16 cellular contexts compared by ENCODE assay signal in genomic region chr15:50798684-50799083, GRCh38. TPM values are rescaled to one million over a fixed set of nuclear protein-coding genes. Genes with fewer than 3 reads are reported as not detected.
DNase-seq lines count a peak whose midpoint lies in the region; ATAC-seq, FAIRE-seq and TF ChIP-seq lines count a peak whose summit lies in the region.
"Had no signal": no experiment of that assay in that cellular context is flagged by ENCODE, and none has a peak within 500 bp of the region (broad histone marks: within the 10 kb centered on the region; RNA-seq: fewer than 3 reads in every experiment).

No MANE protein-coding gene starts in this region.

- WGBS in GM12878 (ENCODE audit: insufficient coverage, insufficient replicate concordance, low lambda C conversion rate, missing lambda C conversion rate) = 64% methylated on average over 3 of the region's 3 CpGs

- H3K4me1 ChIP-seq in GM12878 (ENCODE audit: control insufficient read depth, insufficient read depth, low read length) = peaks cover 20% of the 10 kb centered on the region
- H3K4me1 ChIP-seq: BLaER1, left ventricle myocardium inferior had no signal

- in situ Hi-C loops in GM12878 (cut with MboI) = no loop called here

- H3K4me3 ChIP-seq in MG63 (no peak overlapping the region), GM12878 (no peak overlapping the region)
- H3K4me3 ChIP-seq: BLaER1, coronary artery, left ventricle myocardium inferior had no signal

- no peak for TF ChIP-seq POLR2A in GM12878 (IDR thresholded peaks at IDR 0.05; ENCODE audit: low read depth, low read length)

- TF ChIP-seq CTCF in GM12878 (IDR thresholded peaks at IDR 0.05 in 2 of 3, conservative IDR thresholded peaks at IDR 0.05 in 1 of 3; ENCODE audit: control insufficient read depth in 2 of 3, extremely low read depth in 1 of 3, insufficient read depth in 1 of 3, low read depth in 3 of 3, low read length in 3 of 3) (no peak), mesothelial cell of epicardium (IDR thresholded peaks at IDR 0.05; ENCODE audit: unreplicated experiment) (no peak)

- no peak for TF ChIP-seq EP300 in GM12878 (IDR thresholded peaks at IDR 0.05; ENCODE audit: borderline replicate concordance in 1 of 2, control insufficient read depth in 1 of 2, low read depth in 2 of 2, low read length in 2 of 2)

- CTCF ChIA-PET in GM12878 (lab: Yijun Ruan, JAX) = no interaction called here

- no peak overlapping the region; the same call in 1 of the 2 replicates for H3K4me2 ChIP-seq in GM12878 (ENCODE audit: control insufficient read depth, insufficient read depth)
- H3K4me2 ChIP-seq: BLaER1 had no signal

- no peak for TF ChIP-seq RAD21 in GM12878 (IDR thresholded peaks at IDR 0.05; ENCODE audit: insufficient read depth, low read depth, low read length)

- no peak overlapping the region for H3K27ac ChIP-seq in GM12878 (ENCODE audit: control insufficient read depth, insufficient read depth)
- H3K27ac ChIP-seq: BLaER1, coronary artery, left ventricle myocardium inferior, neutrophil had no signal

- H2AFZ ChIP-seq in GM12878 (ENCODE audit: control insufficient read depth, low read depth, low read length) = peak overlapping the region; percentile 45

- H3K9ac ChIP-seq in GM12878 (ENCODE audit: control insufficient read depth, insufficient read depth, low read length) = no peak overlapping the region
- H3K9ac ChIP-seq: BLaER1 had no signal

- no peak overlapping the region for H3K4me3 Mint-ChIP-seq in mesothelial cell of epicardium
- H3K4me3 Mint-ChIP-seq: stimulated activated effector memory CD8-positive, alpha-beta T cell treated with anti-CD3 and anti-CD28 coated beads, Interleukin-12 subunit alpha, Interleukin-12 subunit beta, amount 100 ng/mL, for 72 hours; T-helper 17 cell had no signal

- H3K27me3 ChIP-seq in MG63 (no peaks in the 10 kb centered on the region), GM12878 (replicated peaks in 1 of 2; ENCODE audit: control insufficient read depth in 2 of 2, insufficient read depth in 2 of 2, low read length in 1 of 2) (no peaks in the 10 kb centered on the region)
- H3K27me3 ChIP-seq: BLaER1, neutrophil had no signal

- SMC1A ChIA-PET in GM12878 (lab: Charles Lee; ENCODE audit: uncharacterized antibody, unreplicated experiment) = interaction anchor here (0.9 to 2.5 kb wide), 2 partner anchors 16 to 35 kb away, joined by 3 to 6 read pairs; no protein-coding TSS in a partner anchor

- no peaks in the 10 kb centered on the region for H3K36me3 Mint-ChIP-seq in mesothelial cell of epicardium
- H3K36me3 Mint-ChIP-seq: activated naive CD4-positive, alpha-beta T cell treated with anti-CD3 and anti-CD28 coated beads, Interleukin-2, amount 50 U/mL, for 72 hours; stimulated activated effector memory CD8-positive, alpha-beta T cell treated with anti-CD3 and anti-CD28 coated beads, Interleukin-12 subunit alpha, Interleukin-12 subunit beta, amount 100 ng/mL, for 72 hours had no signal

- intact Hi-C loops in GM12878 (cut with micrococcal nuclease; ENCODE audit: unreplicated experiment) (no loop called here), head of caudate nucleus (cut with DNase I) (no loop called here)

- ATAC-seq in GM12878 = no peak
- no peak for ATAC-seq in HG02870 (IDR thresholded peaks at IDR 0.05; ENCODE audit: unreplicated experiment)
- ATAC-seq: activated naive CD4-positive, alpha-beta T cell treated with anti-CD3 and anti-CD28 coated beads, Interleukin-2, amount 50 U/mL, for 72 hours; stimulated activated effector memory CD8-positive, alpha-beta T cell treated with anti-CD3 and anti-CD28 coated beads, Interleukin-12 subunit alpha, Interleukin-12 subunit beta, amount 100 ng/mL, for 72 hours; T-helper 17 cell had no signal

- H3K36me3 ChIP-seq in MG63 (no peaks in the 10 kb centered on the region), GM12878 (ENCODE audit: control insufficient read depth in 2 of 2, insufficient read depth in 2 of 2, low read length in 1 of 2) (no peaks in the 10 kb centered on the region)
- H3K36me3 ChIP-seq: BLaER1, left ventricle myocardium inferior, neutrophil had no signal

- H3K9me3 Mint-ChIP-seq in mesothelial cell of epicardium = no peaks in the 10 kb centered on the region
- H3K9me3 Mint-ChIP-seq: activated naive CD4-positive, alpha-beta T cell treated with anti-CD3 and anti-CD28 coated beads, Interleukin-2, amount 50 U/mL, for 72 hours; stimulated activated effector memory CD8-positive, alpha-beta T cell treated with anti-CD3 and anti-CD28 coated beads, Interleukin-12 subunit alpha, Interleukin-12 subunit beta, amount 100 ng/mL, for 72 hours had no signal

- no peaks in the 10 kb centered on the region for H4K20me1 ChIP-seq in GM12878 (ENCODE audit: control insufficient read depth, insufficient read depth)
- H4K20me1 ChIP-seq: BLaER1 had no signal

- no peaks in the 10 kb centered on the region for H3K79me2 ChIP-seq in GM12878 (ENCODE audit: control insufficient read depth, insufficient read depth, low read length)

- DNase-seq in DMS 273 (lab: John Stamatoyannopoulos, UW; ENCODE audit: unreplicated experiment) (peak; percentile 7), MG63 (peak; percentile 17), GM12878 (ENCODE audit: low read depth, low spot score) (no peak), mesothelial cell of epicardium (ENCODE audit: low spot score in 2 of 2, unreplicated experiment in 2 of 2) (no peak), NAMALWA (ENCODE audit: low spot score) (no peak), NCI-H2227 (lab: John Stamatoyannopoulos, UW; ENCODE audit: unreplicated experiment) (no peak), head of caudate nucleus (no peak)
- DNase-seq: left ventricle myocardium inferior, NCI-H2029, T-helper 17 cell had no signal

- peak overlapping the region; percentile 85 for H3K27ac Mint-ChIP-seq in mesothelial cell of epicardium
- H3K27ac Mint-ChIP-seq: activated naive CD4-positive, alpha-beta T cell treated with anti-CD3 and anti-CD28 coated beads, Interleukin-2, amount 50 U/mL, for 72 hours; stimulated activated effector memory CD8-positive, alpha-beta T cell treated with anti-CD3 and anti-CD28 coated beads, Interleukin-12 subunit alpha, Interleukin-12 subunit beta, amount 100 ng/mL, for 72 hours; T-helper 17 cell had no signal

- no peak for FAIRE-seq in GM12878 (lab: Jason Lieb, UNC)

- H3K4me1 Mint-ChIP-seq in mesothelial cell of epicardium = peaks cover 37% of the 10 kb centered on the region
- H3K4me1 Mint-ChIP-seq: stimulated activated effector memory CD8-positive, alpha-beta T cell treated with anti-CD3 and anti-CD28 coated beads, Interleukin-12 subunit alpha, Interleukin-12 subunit beta, amount 100 ng/mL, for 72 hours; T-helper 17 cell had no signal

- RAD21 ChIA-PET in GM12878 (lab: Charles Lee; ENCODE audit: unreplicated experiment) = no interaction called here

- POLR2A ChIA-PET in GM12878 (lab: Charles Lee) = interaction anchor here (0.9 kb wide), 1 partner anchor 193 kb away, joined by 3 read pairs; no protein-coding TSS in a partner anchor

- BruUV-seq in GM12878 (replicated peaks; lab: Mats Ljungman, UMichigan) = no TSS peak

- H3K27me3 Mint-ChIP-seq in mesothelial cell of epicardium (ENCODE audit: low read depth) = no peaks in the 10 kb centered on the region
- H3K27me3 Mint-ChIP-seq: T-helper 17 cell had no signal

- no peaks in the 10 kb centered on the region for H3K9me3 ChIP-seq in MG63
- no peaks in the 10 kb centered on the region for H3K9me3 ChIP-seq in GM12878 (replicated peaks; ENCODE audit: control insufficient read depth, insufficient read depth, low read length)
- H3K9me3 ChIP-seq: BLaER1, left ventricle myocardium inferior, neutrophil had no signal

TF ChIP-seq in GM12878, 131 proteins besides CTCF, POLR2A, EP300 and RAD21:
- TF ChIP-seq JUND (IDR thresholded peaks at IDR 0.05; ENCODE audit: low read depth, low read length) (no peak), TCF3 (IDR thresholded peaks at IDR 0.05; ENCODE audit: borderline replicate concordance, insufficient read depth, low read depth, low read length) (0 out of 2 replicates have a peak, but pooled peaks have one; percentile 32)

RNA-seq across cellular contexts. Expression of gene SPPL2A, which starts 33.2 kb away (rescaled TPM):
- total RNA-seq in MG63 (2014; rRNA removed; shearing (Covaris generic); ENCODE audit: low replicate concordance) = 95.5 and 150 TPM in 2 replicates
- 137 and 148 TPM in 2 replicates for total RNA-seq in GM12878 (2013; cell fraction: nucleolus; rRNA removed)
- 39.4 and 48.7 TPM in 2 replicates for total RNA-seq in GM12878 (2014; rRNA removed)
- 36.5 and 41.8 TPM in 2 replicates for total RNA-seq in GM12878 (2014; rRNA removed; fragmentation: Illumina TruSeq; extraction: Trizol)
- 62.0 and 63.1 TPM in 2 replicates for total RNA-seq in GM12878 (2021)
- 19.2 TPM for polyA plus RNA-seq in GM12878 (2011; ENCODE audit: low read depth)
- polyA plus RNA-seq in GM12878 (2011; rRNA removed) = 80.6 and 104 TPM in 2 replicates
- 31.3 and 34.5 TPM in 2 replicates for polyA plus RNA-seq in GM12878 (2011; cell fraction: cytosol; rRNA removed)
- polyA plus RNA-seq in GM12878 (2011; cell fraction: nucleus; rRNA removed) = 73.4 and 81.7 TPM in 2 replicates
- polyA plus RNA-seq in GM12878 (2012) = 30.9 and 39.0 TPM in 2 replicates
- 43.5 and 55.1 TPM in 2 replicates for polyA plus RNA-seq in GM12878 (2014; fragmentation: Illumina TruSeq; extraction: Trizol)
- 10 to 100 TPM; 11.3 to 24.2 TPM for polyA plus RNA-seq in GM12878 (2014; fragmentation: Nextera tagmentation; extraction: Ambion mirVana)
- 41.4 and 44.4 TPM in 2 replicates for polyA plus RNA-seq in GM12878 (2014; rRNA removed)
- 10 to 100 TPM; 76.7 to 83.8 TPM for polyA plus RNA-seq in GM12878 (2016; fragmentation: Nextera tagmentation; extraction: Ambion mirVana)
- polyA minus RNA-seq in GM12878 (2011; rRNA and poly(A)+ RNA removed) = 45.0 and 74.4 TPM in 2 replicates
- polyA minus RNA-seq in GM12878 (2011; cell fraction: cytosol; rRNA and poly(A)+ RNA removed) = 13.8 and 25.3 TPM in 2 replicates
- polyA minus RNA-seq in GM12878 (2011; cell fraction: nucleus; rRNA and poly(A)+ RNA removed) = 17.7 and 24.5 TPM in 2 replicates
- 53.7 to 58.9 TPM (median 56.4 TPM) in 3 replicates for total RNA-seq in mesothelial cell of epicardium

Comparison
In these comparisons a context has a peak if more than half of its experiments do, and no peak if none do; other contexts are left out.
1. DNase-seq: peak in DMS 273 (single experiment) and MG63 (single experiment); none in GM12878 (single experiment), mesothelial cell of epicardium (0 of 2), NAMALWA (single experiment), NCI-H2227 (single experiment) and head of caudate nucleus (0 of 42).